In the genomic region with DNA sequence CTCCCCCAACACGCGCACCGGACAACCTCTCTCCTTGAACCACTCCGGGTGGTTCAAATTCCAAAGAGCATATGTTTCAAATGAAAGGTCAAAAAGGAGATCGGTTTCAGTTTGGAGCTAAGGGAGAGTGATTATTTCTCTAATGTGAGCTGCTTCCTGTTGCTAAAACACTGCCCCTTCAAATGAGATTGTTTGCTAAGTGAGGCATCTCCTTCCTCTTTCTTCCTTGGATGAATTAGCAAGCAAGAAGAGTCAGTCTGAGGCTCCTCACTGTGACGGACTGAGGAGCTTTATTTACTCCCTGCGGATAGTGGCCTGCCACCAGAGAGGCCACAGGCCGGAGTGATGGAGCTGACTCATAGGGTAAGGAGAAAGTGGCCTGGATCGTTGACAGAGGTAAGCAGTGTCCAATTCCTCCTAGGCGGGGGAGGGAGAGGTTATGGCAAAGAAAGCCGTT, we compare ENCODE assay signal across 10 cellular contexts.
A peak's percentile ranks its signal among the peaks of the same experiment; 100 is the strongest.
DNase-seq lines count a peak whose midpoint lies in the region; ATAC-seq, FAIRE-seq and TF ChIP-seq lines count a peak whose summit lies in the region.
"Had no signal": no experiment of that assay in that cellular context is flagged by ENCODE, and none has a peak within 500 bp of the region (broad histone marks: within the 10 kb centered on the region; RNA-seq: fewer than 3 reads in every experiment).

No MANE protein-coding gene starts in this region.

- no peak overlapping the region for H4K91ac ChIP-seq in H1 (replicated peaks; ENCODE audit: insufficient read length, low read length)

- CTCF ChIA-PET in H1 (lab: Charles Lee; ENCODE audit: partially characterized antibody) (interaction anchor here (1.1 to 3.5 kb wide), 4 partner anchors 10 to 84 kb away, joined by 3 to 21 read pairs (median 9); no protein-coding TSS in a partner anchor), Calu3 (lab: Charles Lee) (no interaction called here)

- H2BK5ac ChIP-seq in H1 (ENCODE audit: low read depth, low read length) = no peak overlapping the region

- no peak for TF ChIP-seq EP300 in H1 (IDR thresholded peaks at IDR 0.05; ENCODE audit: borderline replicate concordance in 1 of 2, low read depth in 2 of 2, low read length in 2 of 2)

- H2BK12ac ChIP-seq in H1 (ENCODE audit: low read depth, low read length) = no peak overlapping the region

- no peak overlapping the region for H3K4ac ChIP-seq in H1 (replicated peaks; ENCODE audit: insufficient read length, low read depth, low read length)

- H3K4me2 ChIP-seq in H1 (ENCODE audit: insufficient read depth in 1 of 2, low read depth in 2 of 2, low read length in 2 of 2) = peak overlapping the region in 1 of 2 experiments; percentile 16; a peak in 1 of 4 replicates

- H3K4me3 ChIP-seq in H1 (ENCODE audit: extremely low read depth in 1 of 4, insufficient read depth in 2 of 4, low read depth in 3 of 4, low read length in 4 of 4) (no peak overlapping the region), neutrophil (ENCODE audit: low read depth in 1 of 2, low read length in 1 of 2) (peak overlapping the region in 1 of 2 experiments; percentile 36)

- no peak for TF ChIP-seq POLR2A in H1 (IDR thresholded peaks at IDR 0.05; ENCODE audit: control extremely low read depth in 1 of 2, low read depth in 2 of 2, low read length in 2 of 2)

- TF ChIP-seq RAD21 in H1 (IDR thresholded peaks at IDR 0.05 in 1 of 2, conservative IDR thresholded peaks at IDR 0.05 in 1 of 2; ENCODE audit: low read depth in 2 of 2, low read length in 2 of 2) = no peak

- H2BK15ac ChIP-seq in H1 (ENCODE audit: low read length) = no peak overlapping the region

- H4K5ac ChIP-seq in H1 (ENCODE audit: insufficient read length, low read depth, low read length) = no peak overlapping the region

- H3K23me2 ChIP-seq in H1 (ENCODE audit: low read depth, low read length) = no peaks in the 10 kb centered on the region

- no peaks in the 10 kb centered on the region for H3K36me3 Mint-ChIP-seq in Calu3 (ENCODE audit: insufficient read depth, unreplicated experiment)

- no peaks in the 10 kb centered on the region for H3K9me3 ChIP-seq in H1 (ENCODE audit: insufficient read depth in 2 of 2, low read depth in 1 of 2, low read length in 1 of 2)
- H3K9me3 ChIP-seq in neutrophil = no peaks in the 10 kb centered on the region

- no peak overlapping the region for H2BK20ac ChIP-seq in H1 (ENCODE audit: low read length)

- DNase-seq in CD1c-positive myeloid dendritic cell (ENCODE audit: extremely low spot score) (peak; percentile 29), NOMO-1 (lab: John Stamatoyannopoulos, UW; ENCODE audit: unreplicated experiment in 2 of 2) (peak; percentile 54 to 93), H1 (ENCODE audit: low read depth in 1 of 2, low spot score in 2 of 2) (no peak), HK-2 (ENCODE audit: unreplicated experiment) (no peak), Calu3 (no peak), NCI-H510A (lab: John Stamatoyannopoulos, UW) (no peak)
- DNase-seq: activated T-cell treated with anti-CD3 and anti-CD28 coated beads, Interleukin-2, amount 50 U/mL, for 48 hours; NCI-H1417 treated with DMSO at 0.1 percent for 48 hours had no signal

- H3K36me3 ChIP-seq in H1 (ENCODE audit: control insufficient read depth in 2 of 4, insufficient read depth in 4 of 4, low read length in 3 of 4) = no peaks in the 10 kb centered on the region; a peak in 1 of 8 replicates
- no peaks in the 10 kb centered on the region for H3K36me3 ChIP-seq in neutrophil

- H3K79me2 ChIP-seq in H1 (ENCODE audit: control insufficient read depth in 1 of 2, insufficient read depth in 2 of 2, low read length in 2 of 2) = no peaks in the 10 kb centered on the region

- no peaks in the 10 kb centered on the region for H3K4me1 Mint-ChIP-seq in Calu3 (ENCODE audit: low read depth, unreplicated experiment)

- no peaks in the 10 kb centered on the region for H3K4me1 ChIP-seq in H1 (replicated peaks in 1 of 4; ENCODE audit: control insufficient read depth in 3 of 4, insufficient read depth in 4 of 4, low read length in 3 of 4)
- peaks cover 12 to 20% of the 10 kb centered on the region in 2 experiments for H3K4me1 ChIP-seq in neutrophil (ENCODE audit: control insufficient read depth in 1 of 2, insufficient read depth in 1 of 2, low read depth in 1 of 2, low read length in 1 of 2)

- intact Hi-C loops in Calu3 (cut with micrococcal nuclease; ENCODE audit: unreplicated experiment) = no loop called here

- H3K18ac ChIP-seq in H1 (ENCODE audit: extremely low read depth, low read length) = no peak overlapping the region

- H3K23ac ChIP-seq in H1 (ENCODE audit: insufficient read length) = no peak overlapping the region

- H3K56ac ChIP-seq in H1 (replicated peaks; ENCODE audit: insufficient read length, low read depth, low read length) = no peak overlapping the region

- no peak overlapping the region for H3K4me3 Mint-ChIP-seq in Calu3 (ENCODE audit: low read depth, unreplicated experiment)

- no peak overlapping the region for H3K27ac Mint-ChIP-seq in Calu3 (ENCODE audit: unreplicated experiment)

- no peak for ATAC-seq in GM21381 (IDR thresholded peaks at IDR 0.05; ENCODE audit: unreplicated experiment)

- 87% methylated on average over 11 of the region's 11 CpGs; no CpG with 5 or more reads in 1 of the 2 experiments for WGBS in H1 (ENCODE audit: extremely low coverage in 1 of 2, insufficient coverage in 1 of 2, insufficient read length in 1 of 2, insufficient replicate concordance in 2 of 2, low coverage in 1 of 2, low lambda C conversion rate in 2 of 2, missing lambda C conversion rate in 1 of 2), 2 experiments

- H4K8ac ChIP-seq in H1 (ENCODE audit: extremely low read depth, insufficient read depth, low read length) = no peak overlapping the region

- no peak overlapping the region for H3K14ac ChIP-seq in H1 (ENCODE audit: insufficient read length)

- no peaks in the 10 kb centered on the region for H3K27me3 Mint-ChIP-seq in Calu3 (ENCODE audit: unreplicated experiment)

- POLR2A ChIA-PET in H1 (lab: Charles Lee; ENCODE audit: partially characterized antibody) = interaction anchor here (0.7 kb wide), 2 partner anchors 9 to 680 kb away, joined by 3 to 4 read pairs; no protein-coding TSS in a partner anchor

- H3K27me3 ChIP-seq in H1 (replicated peaks in 1 of 4; ENCODE audit: control insufficient read depth in 3 of 4, extremely low read depth in 1 of 4, insufficient read depth in 3 of 4, low read length in 3 of 4) (no peaks in the 10 kb centered on the region), neutrophil (no peaks in the 10 kb centered on the region)

- no peak for FAIRE-seq in H1 (lab: Jason Lieb, UNC)

- H2AFZ ChIP-seq in H1 (ENCODE audit: low read length) = 0 out of 2 replicates have a peak overlapping the region, but pooled peaks have one; percentile 22

- H3K27ac ChIP-seq in H1 (ENCODE audit: low read depth, low read length) = no peak overlapping the region
- H3K27ac ChIP-seq in neutrophil = peak overlapping the region; percentile 44

- no peak overlapping the region for H2AK5ac ChIP-seq in H1 (ENCODE audit: low read depth, low read length)

- no peak overlapping the region for H3K9ac ChIP-seq in H1 (replicated peaks in 1 of 4; ENCODE audit: extremely low read depth in 1 of 4, low read depth in 3 of 4, low read length in 3 of 4)

- H2BK120ac ChIP-seq in H1 (replicated peaks; ENCODE audit: low read depth, low read length) = no peak overlapping the region

- H3K9me3 Mint-ChIP-seq in Calu3 (ENCODE audit: low read depth, unreplicated experiment) = peaks cover 3% of the 10 kb centered on the region

- no TSS peak for BruUV-seq in Calu3 (replicated peaks; lab: Mats Ljungman, UMichigan)

- H3K79me1 ChIP-seq in H1 (ENCODE audit: low read depth, low read length) = no peaks in the 10 kb centered on the region

- TF ChIP-seq CTCF in H1 (IDR thresholded peaks at IDR 0.05; ENCODE audit: control extremely low read depth in 1 of 3, insufficient read depth in 1 of 3, low read depth in 1 of 3, low read length in 3 of 3) = no peak
- TF ChIP-seq CTCF in neutrophil (IDR thresholded peaks at IDR 0.05) = no peak
- TF ChIP-seq CTCF in Calu3 (IDR thresholded peaks at IDR 0.05; ENCODE audit: unreplicated experiment) = no peak

- no peaks in the 10 kb centered on the region for H4K20me1 ChIP-seq in H1 (replicated peaks in 1 of 2; ENCODE audit: control insufficient read depth in 1 of 2, insufficient read depth in 2 of 2, low read length in 2 of 2)

TF ChIP-seq in H1, 55 proteins besides CTCF, POLR2A, EP300 and RAD21 (continues in another document):
- TF ChIP-seq SP1 (IDR thresholded peaks at IDR 0.05; ENCODE audit: low read depth, low read length) = no peak
- no peak for TF ChIP-seq CTBP2 (IDR thresholded peaks at IDR 0.05; ENCODE audit: borderline replicate concordance, insufficient read depth, insufficient read length, low read length)
- TF ChIP-seq SIX5 (IDR thresholded peaks at IDR 0.05; ENCODE audit: low read depth, low read length) = no peak
- TF ChIP-seq, protein P1, sequence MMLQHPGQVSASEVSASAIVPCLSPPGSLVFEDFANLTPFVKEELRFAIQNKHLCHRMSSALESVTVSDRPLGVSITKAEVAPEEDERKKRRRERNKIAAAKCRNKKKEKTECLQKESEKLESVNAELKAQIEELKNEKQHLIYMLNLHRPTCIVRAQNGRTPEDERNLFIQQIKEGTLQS (IDR thresholded peaks at IDR 0.05; ENCODE audit: insufficient read depth, low read depth, low read length) = no peak
- no peak for TF ChIP-seq ZNF274 (IDR thresholded peaks at IDR 0.05; ENCODE audit: borderline replicate concordance, extremely low read depth, low read length)
- no peak for TF ChIP-seq SP2 (IDR thresholded peaks at IDR 0.05; ENCODE audit: low read length)
- no peak for TF ChIP-seq PHF8 (conservative IDR thresholded peaks at IDR 0.05; ENCODE audit: low read depth, low read length)
- TF ChIP-seq, protein P2, sequence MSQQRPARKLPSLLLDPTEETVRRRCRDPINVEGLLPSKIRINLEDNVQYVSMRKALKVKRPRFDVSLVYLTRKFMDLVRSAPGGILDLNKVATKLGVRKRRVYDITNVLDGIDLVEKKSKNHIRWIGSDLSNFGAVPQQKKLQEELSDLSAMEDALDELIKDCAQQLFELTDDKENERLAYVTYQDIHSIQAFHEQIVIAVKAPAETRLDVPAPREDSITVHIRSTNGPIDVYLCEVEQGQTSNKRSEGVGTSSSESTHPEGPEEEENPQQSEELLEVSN (IDR thresholded peaks at IDR 0.05) = no peak
- TF ChIP-seq GTF2F1 (IDR thresholded peaks at IDR 0.05; ENCODE audit: borderline replicate concordance, low read depth, low read length) = no peak
- no peak for TF ChIP-seq CREB1 (IDR thresholded peaks at IDR 0.05)

Comparison
In these comparisons a context has a peak if more than half of its experiments do, and no peak if none do; other contexts are left out.
1. DNase-seq: peak in CD1c-positive myeloid dendritic cell (single experiment) and NOMO-1 (2 of 2); none in H1 (0 of 2), HK-2 (single experiment), Calu3 (single experiment) and NCI-H510A (single experiment).